1 cellular context compared by ENCODE assay signal in the genomic region with DNA sequence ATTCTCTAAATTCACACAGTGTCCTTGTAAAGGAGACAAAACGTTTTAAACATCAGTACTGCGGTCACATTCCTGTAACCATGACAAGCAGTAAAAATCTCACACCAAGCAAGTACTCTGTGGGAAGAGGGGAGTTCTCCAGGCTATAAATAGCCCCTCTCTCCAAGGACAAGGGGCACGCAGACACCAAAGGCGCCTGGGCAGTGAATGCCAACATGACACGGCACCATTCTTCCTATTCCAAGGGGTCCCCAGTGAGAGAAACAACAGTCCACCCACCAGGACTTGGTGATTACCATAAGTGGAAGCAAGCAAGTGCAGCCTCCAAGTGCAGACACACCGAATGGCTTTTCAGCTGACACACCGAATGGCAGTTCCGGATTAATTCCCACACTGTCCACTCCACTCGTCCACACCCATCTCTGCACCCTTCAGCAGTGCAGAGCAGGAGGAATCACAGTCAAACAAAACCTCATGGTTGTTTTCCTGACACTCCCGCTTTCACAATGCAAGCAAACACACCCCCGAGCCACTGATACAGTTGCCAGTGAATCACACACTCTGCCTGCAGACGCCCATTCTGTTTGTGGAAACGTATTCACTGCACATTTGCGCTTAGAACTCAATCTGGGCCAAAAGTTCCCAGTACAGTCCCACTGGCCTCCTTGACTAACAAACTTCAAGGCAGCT.
A peak's percentile ranks its signal among the peaks of the same experiment; 100 is the strongest.
TF ChIP-seq lines count a peak whose summit lies in the region.

No MANE protein-coding gene starts in this region.

TF ChIP-seq in HepG2, 621 proteins besides CTCF, POLR2A, EP300 and RAD21 (continued from another document):
- TF ChIP-seq ZNF660 (CRISPR knock-in tag; IDR thresholded peaks at IDR 0.05; ENCODE audit: borderline replicate concordance, low read depth) (no peak), CBX1 (IDR thresholded peaks at IDR 0.05; ENCODE audit: low read depth) (no peak), HDAC2 (CRISPR knock-in tag; IDR thresholded peaks at IDR 0.05) (peak; percentile 17), PAX8 (CRISPR knock-in tag; IDR thresholded peaks at IDR 0.05; ENCODE audit: borderline replicate concordance) (no peak), FLYWCH1 (CRISPR knock-in tag; IDR thresholded peaks at IDR 0.05) (no peak), ZNF652 (CRISPR knock-in tag; IDR thresholded peaks at IDR 0.05; ENCODE audit: borderline replicate concordance, low read depth) (no peak), ZNF567 (CRISPR knock-in tag; IDR thresholded peaks at IDR 0.05; ENCODE audit: borderline replicate concordance) (0 out of 2 replicates have a peak, but pooled peaks have one; percentile 29), HOXA5 (CRISPR knock-in tag; IDR thresholded peaks at IDR 0.05) (no peak), RBFOX2 (IDR thresholded peaks at IDR 0.05; ENCODE audit: low read depth, low read length) (0 out of 2 replicates have a peak, but pooled peaks have one; percentile 46), FOXJ3 (CRISPR knock-in tag; IDR thresholded peaks at IDR 0.05; ENCODE audit: borderline replicate concordance) (no peak), RXRA (CRISPR knock-in tag; IDR thresholded peaks at IDR 0.05) (0 out of 2 replicates have a peak, but pooled peaks have one; percentile 6), ZNF883 (CRISPR knock-in tag; IDR thresholded peaks at IDR 0.05; ENCODE audit: not compliant biosample characterization) (no peak), CC2D1A (CRISPR knock-in tag; IDR thresholded peaks at IDR 0.05) (no peak), GLI4 (CRISPR knock-in tag; IDR thresholded peaks at IDR 0.05; ENCODE audit: borderline replicate concordance) (no peak), ZNF350 (CRISPR knock-in tag; IDR thresholded peaks at IDR 0.05; ENCODE audit: borderline replicate concordance, low read depth) (no peak), DPF2 (CRISPR knock-in tag; IDR thresholded peaks at IDR 0.05; ENCODE audit: borderline replicate concordance, low read depth) (no peak), RFXAP (CRISPR knock-in tag; IDR thresholded peaks at IDR 0.05; ENCODE audit: borderline replicate concordance) (no peak), HDAC1 (CRISPR knock-in tag; IDR thresholded peaks at IDR 0.05) (no peak), ZC3H13 (CRISPR knock-in tag; IDR thresholded peaks at IDR 0.05) (peak; percentile 46; the same call in 1 of the 2 replicates), MBNL3 (CRISPR knock-in tag; conservative IDR thresholded peaks at IDR 0.05) (no peak), MTF1 (CRISPR knock-in tag; IDR thresholded peaks at IDR 0.05) (no peak), SPEN (CRISPR knock-in tag; IDR thresholded peaks at IDR 0.05; ENCODE audit: low read depth) (no peak), MTA1 (CRISPR knock-in tag; IDR thresholded peaks at IDR 0.05; ENCODE audit: borderline replicate concordance) (no peak)
- TF ChIP-seq, protein P1, sequence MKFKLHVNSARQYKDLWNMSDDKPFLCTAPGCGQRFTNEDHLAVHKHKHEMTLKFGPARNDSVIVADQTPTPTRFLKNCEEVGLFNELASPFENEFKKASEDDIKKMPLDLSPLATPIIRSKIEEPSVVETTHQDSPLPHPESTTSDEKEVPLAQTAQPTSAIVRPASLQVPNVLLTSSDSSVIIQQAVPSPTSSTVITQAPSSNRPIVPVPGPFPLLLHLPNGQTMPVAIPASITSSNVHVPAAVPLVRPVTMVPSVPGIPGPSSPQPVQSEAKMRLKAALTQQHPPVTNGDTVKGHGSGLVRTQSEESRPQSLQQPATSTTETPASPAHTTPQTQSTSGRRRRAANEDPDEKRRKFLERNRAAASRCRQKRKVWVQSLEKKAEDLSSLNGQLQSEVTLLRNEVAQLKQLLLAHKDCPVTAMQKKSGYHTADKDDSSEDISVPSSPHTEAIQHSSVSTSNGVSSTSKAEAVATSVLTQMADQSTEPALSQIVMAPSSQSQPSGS (CRISPR knock-in tag; IDR thresholded peaks at IDR 0.05): 0 out of 2 replicates have a peak, but pooled peaks have one; percentile 27
- TF ChIP-seq, protein P2, sequence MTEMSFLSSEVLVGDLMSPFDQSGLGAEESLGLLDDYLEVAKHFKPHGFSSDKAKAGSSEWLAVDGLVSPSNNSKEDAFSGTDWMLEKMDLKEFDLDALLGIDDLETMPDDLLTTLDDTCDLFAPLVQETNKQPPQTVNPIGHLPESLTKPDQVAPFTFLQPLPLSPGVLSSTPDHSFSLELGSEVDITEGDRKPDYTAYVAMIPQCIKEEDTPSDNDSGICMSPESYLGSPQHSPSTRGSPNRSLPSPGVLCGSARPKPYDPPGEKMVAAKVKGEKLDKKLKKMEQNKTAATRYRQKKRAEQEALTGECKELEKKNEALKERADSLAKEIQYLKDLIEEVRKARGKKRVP (CRISPR knock-in tag; IDR thresholded peaks at IDR 0.05): no peak
- TF ChIP-seq, protein P3, sequence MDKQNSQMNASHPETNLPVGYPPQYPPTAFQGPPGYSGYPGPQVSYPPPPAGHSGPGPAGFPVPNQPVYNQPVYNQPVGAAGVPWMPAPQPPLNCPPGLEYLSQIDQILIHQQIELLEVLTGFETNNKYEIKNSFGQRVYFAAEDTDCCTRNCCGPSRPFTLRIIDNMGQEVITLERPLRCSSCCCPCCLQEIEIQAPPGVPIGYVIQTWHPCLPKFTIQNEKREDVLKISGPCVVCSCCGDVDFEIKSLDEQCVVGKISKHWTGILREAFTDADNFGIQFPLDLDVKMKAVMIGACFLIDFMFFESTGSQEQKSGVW (CRISPR knock-in tag; IDR thresholded peaks at IDR 0.05; ENCODE audit: borderline replicate concordance): no peak
- TF ChIP-seq, protein P4, sequence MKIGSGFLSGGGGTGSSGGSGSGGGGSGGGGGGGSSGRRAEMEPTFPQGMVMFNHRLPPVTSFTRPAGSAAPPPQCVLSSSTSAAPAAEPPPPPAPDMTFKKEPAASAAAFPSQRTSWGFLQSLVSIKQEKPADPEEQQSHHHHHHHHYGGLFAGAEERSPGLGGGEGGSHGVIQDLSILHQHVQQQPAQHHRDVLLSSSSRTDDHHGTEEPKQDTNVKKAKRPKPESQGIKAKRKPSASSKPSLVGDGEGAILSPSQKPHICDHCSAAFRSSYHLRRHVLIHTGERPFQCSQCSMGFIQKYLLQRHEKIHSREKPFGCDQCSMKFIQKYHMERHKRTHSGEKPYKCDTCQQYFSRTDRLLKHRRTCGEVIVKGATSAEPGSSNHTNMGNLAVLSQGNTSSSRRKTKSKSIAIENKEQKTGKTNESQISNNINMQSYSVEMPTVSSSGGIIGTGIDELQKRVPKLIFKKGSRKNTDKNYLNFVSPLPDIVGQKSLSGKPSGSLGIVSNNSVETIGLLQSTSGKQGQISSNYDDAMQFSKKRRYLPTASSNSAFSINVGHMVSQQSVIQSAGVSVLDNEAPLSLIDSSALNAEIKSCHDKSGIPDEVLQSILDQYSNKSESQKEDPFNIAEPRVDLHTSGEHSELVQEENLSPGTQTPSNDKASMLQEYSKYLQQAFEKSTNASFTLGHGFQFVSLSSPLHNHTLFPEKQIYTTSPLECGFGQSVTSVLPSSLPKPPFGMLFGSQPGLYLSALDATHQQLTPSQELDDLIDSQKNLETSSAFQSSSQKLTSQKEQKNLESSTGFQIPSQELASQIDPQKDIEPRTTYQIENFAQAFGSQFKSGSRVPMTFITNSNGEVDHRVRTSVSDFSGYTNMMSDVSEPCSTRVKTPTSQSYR (CRISPR knock-in tag; IDR thresholded peaks at IDR 0.05; ENCODE audit: borderline replicate concordance): no peak
- TF ChIP-seq, protein P5, sequence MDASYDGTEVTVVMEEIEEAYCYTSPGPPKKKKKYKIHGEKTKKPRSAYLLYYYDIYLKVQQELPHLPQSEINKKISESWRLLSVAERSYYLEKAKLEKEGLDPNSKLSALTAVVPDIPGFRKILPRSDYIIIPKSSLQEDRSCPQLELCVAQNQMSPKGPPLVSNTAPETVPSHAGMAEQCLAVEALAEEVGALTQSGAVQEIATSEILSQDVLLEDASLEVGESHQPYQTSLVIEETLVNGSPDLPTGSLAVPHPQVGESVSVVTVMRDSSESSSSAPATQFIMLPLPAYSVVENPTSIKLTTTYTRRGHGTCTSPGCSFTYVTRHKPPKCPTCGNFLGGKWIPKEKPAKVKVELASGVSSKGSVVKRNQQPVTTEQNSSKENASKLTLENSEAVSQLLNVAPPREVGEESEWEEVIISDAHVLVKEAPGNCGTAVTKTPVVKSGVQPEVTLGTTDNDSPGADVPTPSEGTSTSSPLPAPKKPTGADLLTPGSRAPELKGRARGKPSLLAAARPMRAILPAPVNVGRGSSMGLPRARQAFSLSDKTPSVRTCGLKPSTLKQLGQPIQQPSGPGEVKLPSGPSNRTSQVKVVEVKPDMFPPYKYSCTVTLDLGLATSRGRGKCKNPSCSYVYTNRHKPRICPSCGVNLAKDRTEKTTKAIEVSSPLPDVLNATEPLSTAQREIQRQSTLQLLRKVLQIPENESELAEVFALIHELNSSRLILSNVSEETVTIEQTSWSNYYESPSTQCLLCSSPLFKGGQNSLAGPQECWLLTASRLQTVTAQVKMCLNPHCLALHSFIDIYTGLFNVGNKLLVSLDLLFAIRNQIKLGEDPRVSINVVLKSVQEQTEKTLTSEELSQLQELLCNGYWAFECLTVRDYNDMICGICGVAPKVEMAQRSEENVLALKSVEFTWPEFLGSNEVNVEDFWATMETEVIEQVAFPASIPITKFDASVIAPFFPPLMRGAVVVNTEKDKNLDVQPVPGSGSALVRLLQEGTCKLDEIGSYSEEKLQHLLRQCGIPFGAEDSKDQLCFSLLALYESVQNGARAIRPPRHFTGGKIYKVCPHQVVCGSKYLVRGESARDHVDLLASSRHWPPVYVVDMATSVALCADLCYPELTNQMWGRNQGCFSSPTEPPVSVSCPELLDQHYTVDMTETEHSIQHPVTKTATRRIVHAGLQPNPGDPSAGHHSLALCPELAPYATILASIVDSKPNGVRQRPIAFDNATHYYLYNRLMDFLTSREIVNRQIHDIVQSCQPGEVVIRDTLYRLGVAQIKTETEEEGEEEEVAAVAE (CRISPR knock-in tag; IDR thresholded peaks at IDR 0.05; ENCODE audit: borderline replicate concordance): no peak
- TF ChIP-seq, protein P6, sequence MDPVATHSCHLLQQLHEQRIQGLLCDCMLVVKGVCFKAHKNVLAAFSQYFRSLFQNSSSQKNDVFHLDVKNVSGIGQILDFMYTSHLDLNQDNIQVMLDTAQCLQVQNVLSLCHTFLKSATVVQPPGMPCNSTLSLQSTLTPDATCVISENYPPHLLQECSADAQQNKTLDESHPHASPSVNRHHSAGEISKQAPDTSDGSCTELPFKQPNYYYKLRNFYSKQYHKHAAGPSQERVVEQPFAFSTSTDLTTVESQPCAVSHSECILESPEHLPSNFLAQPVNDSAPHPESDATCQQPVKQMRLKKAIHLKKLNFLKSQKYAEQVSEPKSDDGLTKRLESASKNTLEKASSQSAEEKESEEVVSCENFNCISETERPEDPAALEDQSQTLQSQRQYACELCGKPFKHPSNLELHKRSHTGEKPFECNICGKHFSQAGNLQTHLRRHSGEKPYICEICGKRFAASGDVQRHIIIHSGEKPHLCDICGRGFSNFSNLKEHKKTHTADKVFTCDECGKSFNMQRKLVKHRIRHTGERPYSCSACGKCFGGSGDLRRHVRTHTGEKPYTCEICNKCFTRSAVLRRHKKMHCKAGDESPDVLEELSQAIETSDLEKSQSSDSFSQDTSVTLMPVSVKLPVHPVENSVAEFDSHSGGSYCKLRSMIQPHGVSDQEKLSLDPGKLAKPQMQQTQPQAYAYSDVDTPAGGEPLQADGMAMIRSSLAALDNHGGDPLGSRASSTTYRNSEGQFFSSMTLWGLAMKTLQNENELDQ (CRISPR knock-in tag; IDR thresholded peaks at IDR 0.05; ENCODE audit: borderline replicate concordance): no peak
- TF ChIP-seq, protein P7, sequence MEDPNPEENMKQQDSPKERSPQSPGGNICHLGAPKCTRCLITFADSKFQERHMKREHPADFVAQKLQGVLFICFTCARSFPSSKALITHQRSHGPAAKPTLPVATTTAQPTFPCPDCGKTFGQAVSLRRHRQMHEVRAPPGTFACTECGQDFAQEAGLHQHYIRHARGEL (CRISPR knock-in tag; IDR thresholded peaks at IDR 0.05): no peak
- TF ChIP-seq, protein P8, sequence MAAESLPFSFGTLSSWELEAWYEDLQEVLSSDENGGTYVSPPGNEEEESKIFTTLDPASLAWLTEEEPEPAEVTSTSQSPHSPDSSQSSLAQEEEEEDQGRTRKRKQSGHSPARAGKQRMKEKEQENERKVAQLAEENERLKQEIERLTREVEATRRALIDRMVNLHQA (CRISPR knock-in tag; IDR thresholded peaks at IDR 0.05): no peak
- TF ChIP-seq, protein P9, sequence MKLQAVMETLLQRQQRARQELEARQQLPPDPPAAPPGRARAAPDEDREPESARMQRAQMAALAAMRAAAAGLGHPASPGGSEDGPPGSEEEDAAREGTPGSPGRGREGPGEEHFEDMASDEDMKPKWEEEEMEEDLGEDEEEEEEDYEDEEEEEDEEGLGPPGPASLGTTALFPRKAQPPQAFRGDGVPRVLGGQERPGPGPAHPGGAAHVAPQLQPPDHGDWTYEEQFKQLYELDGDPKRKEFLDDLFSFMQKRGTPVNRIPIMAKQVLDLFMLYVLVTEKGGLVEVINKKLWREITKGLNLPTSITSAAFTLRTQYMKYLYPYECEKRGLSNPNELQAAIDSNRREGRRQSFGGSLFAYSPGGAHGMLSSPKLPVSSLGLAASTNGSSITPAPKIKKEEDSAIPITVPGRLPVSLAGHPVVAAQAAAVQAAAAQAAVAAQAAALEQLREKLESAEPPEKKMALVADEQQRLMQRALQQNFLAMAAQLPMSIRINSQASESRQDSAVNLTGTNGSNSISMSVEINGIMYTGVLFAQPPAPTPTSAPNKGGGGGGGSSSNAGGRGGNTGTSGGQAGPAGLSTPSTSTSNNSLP (IDR thresholded peaks at IDR 0.05; ENCODE audit: low read depth, low read length): no peak
- TF ChIP-seq, protein P10, sequence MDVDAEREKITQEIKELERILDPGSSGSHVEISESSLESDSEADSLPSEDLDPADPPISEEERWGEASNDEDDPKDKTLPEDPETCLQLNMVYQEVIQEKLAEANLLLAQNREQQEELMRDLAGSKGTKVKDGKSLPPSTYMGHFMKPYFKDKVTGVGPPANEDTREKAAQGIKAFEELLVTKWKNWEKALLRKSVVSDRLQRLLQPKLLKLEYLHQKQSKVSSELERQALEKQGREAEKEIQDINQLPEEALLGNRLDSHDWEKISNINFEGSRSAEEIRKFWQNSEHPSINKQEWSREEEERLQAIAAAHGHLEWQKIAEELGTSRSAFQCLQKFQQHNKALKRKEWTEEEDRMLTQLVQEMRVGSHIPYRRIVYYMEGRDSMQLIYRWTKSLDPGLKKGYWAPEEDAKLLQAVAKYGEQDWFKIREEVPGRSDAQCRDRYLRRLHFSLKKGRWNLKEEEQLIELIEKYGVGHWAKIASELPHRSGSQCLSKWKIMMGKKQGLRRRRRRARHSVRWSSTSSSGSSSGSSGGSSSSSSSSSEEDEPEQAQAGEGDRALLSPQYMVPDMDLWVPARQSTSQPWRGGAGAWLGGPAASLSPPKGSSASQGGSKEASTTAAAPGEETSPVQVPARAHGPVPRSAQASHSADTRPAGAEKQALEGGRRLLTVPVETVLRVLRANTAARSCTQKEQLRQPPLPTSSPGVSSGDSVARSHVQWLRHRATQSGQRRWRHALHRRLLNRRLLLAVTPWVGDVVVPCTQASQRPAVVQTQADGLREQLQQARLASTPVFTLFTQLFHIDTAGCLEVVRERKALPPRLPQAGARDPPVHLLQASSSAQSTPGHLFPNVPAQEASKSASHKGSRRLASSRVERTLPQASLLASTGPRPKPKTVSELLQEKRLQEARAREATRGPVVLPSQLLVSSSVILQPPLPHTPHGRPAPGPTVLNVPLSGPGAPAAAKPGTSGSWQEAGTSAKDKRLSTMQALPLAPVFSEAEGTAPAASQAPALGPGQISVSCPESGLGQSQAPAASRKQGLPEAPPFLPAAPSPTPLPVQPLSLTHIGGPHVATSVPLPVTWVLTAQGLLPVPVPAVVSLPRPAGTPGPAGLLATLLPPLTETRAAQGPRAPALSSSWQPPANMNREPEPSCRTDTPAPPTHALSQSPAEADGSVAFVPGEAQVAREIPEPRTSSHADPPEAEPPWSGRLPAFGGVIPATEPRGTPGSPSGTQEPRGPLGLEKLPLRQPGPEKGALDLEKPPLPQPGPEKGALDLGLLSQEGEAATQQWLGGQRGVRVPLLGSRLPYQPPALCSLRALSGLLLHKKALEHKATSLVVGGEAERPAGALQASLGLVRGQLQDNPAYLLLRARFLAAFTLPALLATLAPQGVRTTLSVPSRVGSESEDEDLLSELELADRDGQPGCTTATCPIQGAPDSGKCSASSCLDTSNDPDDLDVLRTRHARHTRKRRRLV (CRISPR knock-in tag; IDR thresholded peaks at IDR 0.05): no peak
